ENCODE assay signal across 16 cellular contexts in genomic region chr17:55730380-55730779, GRCh38. TPM values are rescaled to one million over a fixed set of nuclear protein-coding genes. Genes with fewer than 3 reads are reported as not detected.
DNase-seq lines count a peak whose midpoint lies in the region; ATAC-seq and TF ChIP-seq lines count a peak whose summit lies in the region.
"Had no signal": no experiment of that assay in that cellular context is flagged by ENCODE, and none has a peak within 500 bp of the region (broad histone marks: within the 10 kb centered on the region; RNA-seq: fewer than 3 reads in every experiment).

No MANE protein-coding gene starts in this region.

- H3K27ac ChIP-seq in GM23248, result no peak overlapping the region
- H3K27ac ChIP-seq in left lung, result peak overlapping the region; percentile 73 to 77
- H3K27ac ChIP-seq in stomach smooth muscle (ENCODE audit: low read length), result peak overlapping the region; percentile 87
- H3K27ac ChIP-seq: foreskin keratinocyte had no signal

- H3K36me3 ChIP-seq in GM23248 (ENCODE audit: low read depth) (no peaks in the 10 kb centered on the region), left lung (no peaks in the 10 kb centered on the region), stomach smooth muscle (ENCODE audit: control insufficient read depth in 2 of 2, insufficient read depth in 2 of 2, low read length in 2 of 2) (no peaks in the 10 kb centered on the region)

- no peaks in the 10 kb centered on the region for H4K20me1 ChIP-seq in GM23248 (ENCODE audit: insufficient read depth)

- in situ Hi-C loops in GM23248 (cut with MboI), result no loop called here

- peaks cover 68% of the 10 kb centered on the region for H3K4me1 ChIP-seq in GM23248 (ENCODE audit: insufficient read depth)
- H3K4me1 ChIP-seq in left lung, result peaks cover 7 to 19% of the 10 kb centered on the region in 2 donors
- peaks cover 60% of the 10 kb centered on the region for H3K4me1 ChIP-seq in stomach smooth muscle (ENCODE audit: control insufficient read depth, insufficient read depth, low read length)

- H3K9me2 ChIP-seq in GM23248 (ENCODE audit: insufficient read depth), result no peaks in the 10 kb centered on the region

- H3K4me2 ChIP-seq in GM23248 (ENCODE audit: unreplicated experiment), result no peak overlapping the region

- peaks cover 49% of the 10 kb centered on the region for H3F3A ChIP-seq in GM23248 (ENCODE audit: insufficient read depth)

- ATAC-seq in left lung, result no peak
- ATAC-seq in HG03457 (IDR thresholded peaks at IDR 0.05; ENCODE audit: unreplicated experiment), result no peak
- ATAC-seq in GM19328 (IDR thresholded peaks at IDR 0.05; ENCODE audit: unreplicated experiment), result no peak
- ATAC-seq in GM18520 (IDR thresholded peaks at IDR 0.05; ENCODE audit: unreplicated experiment), result no peak
- ATAC-seq: foreskin keratinocyte; stimulated activated naive B cell treated with anti-CD40 and anti-IgM and Interleukin-4, amounts not matched to agents 10 μg/mL and 1 μg/mL and 100 μg/mL, for 72 hours; WTC11 had no signal

- DNase-seq in GM23248 (peak; percentile 3), choroid plexus epithelial cell (ENCODE audit: low read depth) (peak; percentile 19), left lung (no peak)
- no peak for DNase-seq in activated T-cell treated with anti-CD3 and anti-CD28 coated beads, Interleukin-2, amount 50 U/mL, for 48 hours
- DNase-seq: activated CD8-positive, alpha-beta memory T cell treated with anti-CD3 and anti-CD28 coated beads for 24 hours; foreskin keratinocyte; NCI-H187; posterior cingulate gyrus; stimulated activated CD4-positive, alpha-beta T cell treated with anti-CD3 and anti-CD28 coated beads, Interleukin-15, amount 100 ng/mL, for 24 hours; stimulated activated naive B cell treated with anti-CD40 and anti-IgM and Interleukin-4, amounts not matched to agents 10 μg/mL and 1 μg/mL and 100 μg/mL, for 72 hours had no signal

- no peaks in the 10 kb centered on the region for H3K79me2 ChIP-seq in GM23248 (ENCODE audit: insufficient read depth)

- H3K4me3 ChIP-seq in GM23248, result no peak overlapping the region
- H3K4me3 ChIP-seq in choroid plexus epithelial cell (ENCODE audit: low read depth, low read length), result no peak overlapping the region
- peak overlapping the region in 1 of 2 donors; percentile 8 for H3K4me3 ChIP-seq in left lung
- H3K4me3 ChIP-seq in stomach smooth muscle (ENCODE audit: low read length in 2 of 2), result peak overlapping the region in 1 of 2 donors; percentile 57

- H3K9me3 ChIP-seq in GM23248 (ENCODE audit: low read depth) (no peaks in the 10 kb centered on the region), left lung (no peaks in the 10 kb centered on the region), stomach smooth muscle (ENCODE audit: control insufficient read depth in 2 of 2, low read length in 2 of 2) (no peaks in the 10 kb centered on the region)

- H3K9ac ChIP-seq in GM23248, result no peak overlapping the region
- H3K9ac ChIP-seq in stomach smooth muscle (ENCODE audit: low read length in 2 of 2), result peak overlapping the region in 1 of 2 donors; percentile 29

- intact Hi-C loops in left lung (cut with DNase I), result no loop called here

- H2AFZ ChIP-seq in GM23248, result peak overlapping the region; percentile 75

- TF ChIP-seq CTCF in choroid plexus epithelial cell (conservative IDR thresholded peaks at IDR 0.05; ENCODE audit: low read depth, low read length) (no peak), left lung (IDR thresholded peaks at IDR 0.05) (no peak)

- 0 to 7% methylated on average over 1 of the region's 1 CpG for WGBS in GM23248 (ENCODE audit: low coverage in 1 of 2, low lambda C conversion rate in 2 of 2, missing lambda C conversion rate in 2 of 2), 2 experiments

- H3K27me3 ChIP-seq in GM23248 (replicated peaks; ENCODE audit: insufficient read depth), result no peaks in the 10 kb centered on the region
- no peaks in the 10 kb centered on the region for H3K27me3 ChIP-seq in left lung
- no peaks in the 10 kb centered on the region for H3K27me3 ChIP-seq in stomach smooth muscle (ENCODE audit: control insufficient read depth in 1 of 2, insufficient read depth in 2 of 2, low read length in 2 of 2)
- H3K27me3 ChIP-seq: foreskin keratinocyte had no signal

RNA-seq across cellular contexts. Expression of gene TMEM100, which starts 7.7 kb away (rescaled TPM):
- 0.76 TPM in 1 of 2 replicates, not detected in the other for total RNA-seq in GM23248 (2014; rRNA removed; shearing (Covaris generic))
- 0.18 TPM in 1 of 2 replicates, not detected in the other for polyA plus RNA-seq in GM23248 (2016; fragmentation: Nextera tagmentation; extraction: Ambion mirVana)
- 100 to 1,000 TPM in 1 of 2 donors, 10 to 100 TPM in 1; 63.1 to 164 TPM for total RNA-seq in left lung
- total RNA-seq: G401 had no signal

RNA-seq across cellular contexts. Expression of gene PCTP, which starts 20.5 kb away (rescaled TPM):
- total RNA-seq in GM23248 (2014; rRNA removed; shearing (Covaris generic)), result 6.9 and 13.2 TPM in 2 replicates
- 7.9 and 8.0 TPM in 2 replicates for polyA plus RNA-seq in GM23248 (2016; fragmentation: Nextera tagmentation; extraction: Ambion mirVana)
- 10 to 100 TPM; 22.9 to 23.6 TPM for total RNA-seq in left lung

Comparison
In these comparisons a context has a peak if more than half of its experiments do, and no peak if none do; other contexts are left out.
1. DNase-seq: peak in GM23248 (single experiment) and choroid plexus epithelial cell (single experiment); none in left lung (0 of 2) and activated T-cell treated with anti-CD3 and anti-CD28 coated beads, Interleukin-2, amount 50 U/mL, for 48 hours (0 of 2).
2. RNA of gene TMEM100, which starts 7.7 kb away (total RNA-seq): 63.1 to 164 TPM in left lung; 0.76 TPM in GM23248; every median in the first group is over 10 times any median in the second.